ENCODE assay signal across 8 cellular contexts in genomic region chr10:11782793-11783557, GRCh38. TPM values are rescaled to one million over a fixed set of nuclear protein-coding genes. Genes with fewer than 3 reads are reported as not detected.
DNase-seq lines count a peak whose midpoint lies in the region; ATAC-seq, FAIRE-seq and TF ChIP-seq lines count a peak whose summit lies in the region.

No MANE protein-coding gene starts in this region.

- H3K9me3 ChIP-seq in keratinocyte (ENCODE audit: control insufficient read depth, low read depth, low read length) = no peaks in the 10 kb centered on the region
- no peaks in the 10 kb centered on the region for H3K9me3 ChIP-seq in thyroid gland

- in situ Hi-C loops in astrocyte of the spinal cord (cut with HindIII; ENCODE audit: low sequenced_read_pairs) = no loop called here

- no peaks in the 10 kb centered on the region; the same call in 2 of the 3 replicates for H3K36me3 Mint-ChIP-seq in GM23338 (ENCODE audit: low read depth)

- H3K27ac ChIP-seq in GM23338 (ENCODE audit: low read depth) (no peak overlapping the region), keratinocyte (ENCODE audit: control insufficient read depth, insufficient read depth, low read length) (no peak overlapping the region), thyroid gland (no peak overlapping the region)

- H3K4me3 Mint-ChIP-seq in GM23338 = no peak overlapping the region

- H3F3A ChIP-seq in GM23338 (replicated peaks; ENCODE audit: low read depth) = no peaks in the 10 kb centered on the region

- no peaks in the 10 kb centered on the region for H3K27me3 Mint-ChIP-seq in GM23338 (ENCODE audit: insufficient read depth, low read depth, poor library complexity)

- H3K9me2 ChIP-seq in GM23338 (ENCODE audit: insufficient read depth) = no peaks in the 10 kb centered on the region

- no peak overlapping the region for H3K9ac ChIP-seq in keratinocyte (ENCODE audit: control insufficient read depth, extremely low read depth, insufficient read depth, low read length)

- H3K79me2 ChIP-seq in GM23338 (replicated peaks; ENCODE audit: insufficient read depth) = no peaks in the 10 kb centered on the region
- no peaks in the 10 kb centered on the region for H3K79me2 ChIP-seq in keratinocyte (ENCODE audit: control insufficient read depth, insufficient read depth, low read length)

- H3K4me2 ChIP-seq in GM23338 = no peak overlapping the region
- H3K4me2 ChIP-seq in keratinocyte (ENCODE audit: control insufficient read depth, extremely low read depth, insufficient read depth, low read depth, low read length) = peak overlapping the region; percentile 15

- H3K4me1 ChIP-seq in GM23338 (ENCODE audit: insufficient read depth) (no peaks in the 10 kb centered on the region), keratinocyte (ENCODE audit: control insufficient read depth, extremely low read depth, insufficient read depth, low read length) (peaks cover 7% of the 10 kb centered on the region), thyroid gland (no peaks in the 10 kb centered on the region)

- ATAC-seq in GM23338 (peak; percentile 70), HG03045 (IDR thresholded peaks at IDR 0.05; ENCODE audit: unreplicated experiment) (no peak)

- no peak overlapping the region for H2AFZ ChIP-seq in GM23338
- H2AFZ ChIP-seq in keratinocyte (ENCODE audit: control insufficient read depth, low read length) = peak overlapping the region; percentile 1

- FAIRE-seq in keratinocyte (lab: Jason Lieb, UNC) = peak; percentile 67

- H3K4me3 ChIP-seq in GM23338 (no peak overlapping the region), astrocyte of the spinal cord (ENCODE audit: low read depth, low read length) (no peak overlapping the region), keratinocyte (ENCODE audit: control insufficient read depth in 2 of 3, extremely low read depth in 1 of 3, insufficient read depth in 2 of 3, low read depth in 1 of 3, low read length in 3 of 3) (no peak overlapping the region), thyroid gland (replicated peaks in 1 of 3) (no peak overlapping the region)

- peaks cover 2% of the 10 kb centered on the region; the same call in 1 of the 3 replicates for H3K9me3 Mint-ChIP-seq in GM23338

- H3K36me3 ChIP-seq in GM23338 (ENCODE audit: insufficient read depth) (no peaks in the 10 kb centered on the region), keratinocyte (ENCODE audit: control insufficient read depth in 2 of 2, extremely low read depth in 1 of 2, insufficient read depth in 2 of 2, low read length in 2 of 2) (no peaks in the 10 kb centered on the region), thyroid gland (no peaks in the 10 kb centered on the region)

- TF ChIP-seq CTCF in GM23338 (conservative IDR thresholded peaks at IDR 0.05; ENCODE audit: low read depth in 2 of 2) (peak; percentile 55 to 76), astrocyte of the spinal cord (IDR thresholded peaks at IDR 0.05; ENCODE audit: low read depth, low read length) (peak; percentile 64), keratinocyte (optimal IDR thresholded peaks at IDR 0.05 in 1 of 3, IDR thresholded peaks at IDR 0.05 in 1 of 3, conservative IDR thresholded peaks at IDR 0.05 in 1 of 3; ENCODE audit: extremely low read depth in 1 of 3, insufficient read depth in 2 of 3, low read length in 3 of 3) (peak in 2 of 3 experiments; percentile 55 to 70), thyroid gland (IDR thresholded peaks at IDR 0.05) (peak; percentile 47 to 74 (median 59))

- H3K27ac Mint-ChIP-seq in GM23338 = peak overlapping the region; percentile 61; the same call in 1 of the 2 replicates

- H3K27me3 ChIP-seq in GM23338 (ENCODE audit: insufficient read depth) (no peaks in the 10 kb centered on the region), keratinocyte (ENCODE audit: control insufficient read depth, extremely low read depth, insufficient read depth, low read length) (no peaks in the 10 kb centered on the region), thyroid gland (no peaks in the 10 kb centered on the region)

- no peak for TF ChIP-seq POLR2A in thyroid gland (IDR thresholded peaks at IDR 0.05)

- 39 to 71% methylated on average over 6 to 18 of the region's 18 CpGs for WGBS in thyroid gland, 2 donors

- dilution Hi-C loops in keratinocyte (cut with MboI; ENCODE audit: extremely low pct_ligation_motif_present, low sequenced_read_pairs) = no loop called here

- peaks cover 6% of the 10 kb centered on the region; the same call in 1 of the 3 replicates for H3K4me1 Mint-ChIP-seq in GM23338

- intact Hi-C loops in thyroid gland (cut with DNase I) = loop anchor here (5.0 kb wide), 1 partner anchor 204 kb away; no protein-coding TSS in a partner anchor

- no peaks in the 10 kb centered on the region for H3K9me1 ChIP-seq in keratinocyte (ENCODE audit: control insufficient read depth, extremely low read depth, insufficient read depth, low read length)

- peak; percentile 45 for DNase-seq in NCI-H510A treated with DMSO at 0.1 percent for 48 hours (lab: John Stamatoyannopoulos, UW)
- DNase-seq in NCI-H510A (lab: John Stamatoyannopoulos, UW) = no peak
- DNase-seq in GM23338 (ENCODE audit: low spot score) = peak; percentile 86
- DNase-seq in NCI-H2171 treated with DMSO at 0.1 percent for 48 hours (lab: John Stamatoyannopoulos, UW) = peak; percentile 40
- peak; percentile 71 for DNase-seq in astrocyte of the spinal cord (ENCODE audit: low read depth, low spot score)
- DNase-seq in keratinocyte (ENCODE audit: low read depth, low spot score) = peak; percentile 19
- DNase-seq in thyroid gland = no peak

- H4K20me1 ChIP-seq in GM23338 (replicated peaks; ENCODE audit: insufficient read depth) = no peaks in the 10 kb centered on the region
- H4K20me1 ChIP-seq in keratinocyte (ENCODE audit: control insufficient read depth, extremely low read depth, insufficient read depth, low read length) = no peaks in the 10 kb centered on the region

TF ChIP-seq in GM23338, 12 proteins besides CTCF, POLR2A, EP300 and RAD21:
- no peak for TF ChIP-seq NANOG (IDR thresholded peaks at IDR 0.05; ENCODE audit: borderline replicate concordance)
- TF ChIP-seq STAT1 (IDR thresholded peaks at IDR 0.05; ENCODE audit: unreplicated experiment) = no peak
- TF ChIP-seq POLR2AphosphoS5 (IDR thresholded peaks at IDR 0.05; ENCODE audit: low read depth) = no peak
TF ChIP-seq in GM23338: peak in this region for 0.

RNA-seq across cellular contexts. Expression of gene PROSER2, which starts 40.2 kb away (rescaled TPM):
- total RNA-seq in GM23338 (2014; rRNA removed; shearing (Covaris generic)) = 5.6 and 10.8 TPM in 2 replicates
- polyA plus RNA-seq in GM23338 (2016; fragmentation: Nextera tagmentation; extraction: Ambion mirVana) = 3.7 and 4.2 TPM in 2 replicates
- 7.3 to 13.0 TPM (median 10.2 TPM) in 3 replicates for polyA plus RNA-seq in keratinocyte
- 14.9 TPM for polyA plus RNA-seq in keratinocyte (2011; ENCODE audit: low read depth)
- 6.2 and 10.5 TPM in 2 replicates for polyA plus RNA-seq in keratinocyte (2011; cell fraction: cytosol; rRNA removed)
- polyA plus RNA-seq in keratinocyte (2011; cell fraction: nucleus; rRNA removed) = 11.8 and 14.4 TPM in 2 replicates
- polyA plus RNA-seq in keratinocyte (2012; ENCODE audit: low replicate concordance) = 12.9 and 25.7 TPM in 2 replicates
- polyA minus RNA-seq in keratinocyte = 4.8 to 20.4 TPM (median 6.0 TPM) in 3 replicates
- 16.3 TPM for polyA minus RNA-seq in keratinocyte (2011; cell fraction: cytosol; rRNA and poly(A)+ RNA removed)
- 7.8 and 14.4 TPM in 2 replicates for polyA minus RNA-seq in keratinocyte (2011; cell fraction: nucleus; rRNA and poly(A)+ RNA removed)
- total RNA-seq in thyroid gland = 10 to 100 TPM; 11.5 to 19.8 (median 13.4) TPM

RNA-seq across cellular contexts. Expression of gene ECHDC3, which starts 40.8 kb away (rescaled TPM):
- 48.6 and 50.1 TPM in 2 replicates for total RNA-seq in GM23338 (2014; rRNA removed; shearing (Covaris generic))
- polyA plus RNA-seq in GM23338 (2016; fragmentation: Nextera tagmentation; extraction: Ambion mirVana) (13.5 and 16.3 TPM in 2 replicates), keratinocyte (3.0 to 4.9 TPM (median 3.5 TPM) in 3 replicates)
- polyA plus RNA-seq in keratinocyte (2011; ENCODE audit: low read depth) = 0.52 TPM
- 2.5 and 3.4 TPM in 2 replicates for polyA plus RNA-seq in keratinocyte (2011; cell fraction: cytosol; rRNA removed)
- 1.5 and 3.9 TPM in 2 replicates for polyA plus RNA-seq in keratinocyte (2011; cell fraction: nucleus; rRNA removed)
- 1.9 and 3.7 TPM in 2 replicates for polyA plus RNA-seq in keratinocyte (2012; ENCODE audit: low replicate concordance)
- polyA minus RNA-seq in keratinocyte = 2.2 to 6.6 TPM (median 4.6 TPM) in 3 replicates
- 5.9 TPM for polyA minus RNA-seq in keratinocyte (2011; cell fraction: cytosol; rRNA and poly(A)+ RNA removed)
- 0.84 and 2.0 TPM in 2 replicates for polyA minus RNA-seq in keratinocyte (2011; cell fraction: nucleus; rRNA and poly(A)+ RNA removed)
- 10 to 100 TPM; 22.4 to 85.4 (median 69.1) TPM for total RNA-seq in thyroid gland

Comparison
In these comparisons a context has a peak if more than half of its experiments do, and no peak if none do; other contexts are left out.
1. DNase-seq: peak in NCI-H510A treated with DMSO at 0.1 percent for 48 hours (single experiment), GM23338 (single experiment), NCI-H2171 treated with DMSO at 0.1 percent for 48 hours (single experiment), astrocyte of the spinal cord (single experiment) and keratinocyte (single experiment); none in NCI-H510A (single experiment) and thyroid gland (0 of 2).
2. Peak in every context shown above with its lines, with median percentiles within 50 percentile points of each other: CTCF ChIP-seq.